ENCODE assay signal across 34 cellular contexts in the genomic region with DNA sequence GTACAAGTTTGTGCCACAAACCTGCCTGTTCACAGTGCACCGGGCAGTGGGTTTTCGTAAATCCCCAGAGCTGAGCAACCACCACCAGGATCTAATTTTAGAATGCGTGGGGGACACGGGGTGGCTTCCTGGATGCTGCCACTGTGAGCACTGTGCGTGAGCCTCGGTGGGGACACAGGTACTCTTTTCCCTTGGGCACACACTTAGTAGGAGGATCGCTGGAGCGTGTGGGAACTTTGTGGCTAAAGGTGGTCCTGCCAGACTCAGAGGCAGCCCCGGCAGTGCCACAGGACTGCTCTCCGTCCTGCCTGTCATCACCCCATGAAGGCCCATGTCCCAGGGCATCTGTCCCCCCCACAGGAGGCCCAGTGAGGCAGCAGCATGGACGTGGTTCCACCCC.
"Had no signal": no experiment of that assay in that cellular context is flagged by ENCODE, and none has a peak within 500 bp of the region (broad histone marks: within the 10 kb centered on the region; RNA-seq: fewer than 3 reads in every experiment).

No MANE protein-coding gene starts in this region.

- H3K4me1 ChIP-seq: adrenal gland, foreskin keratinocyte had no signal

- H3K4me3 Mint-ChIP-seq: activated B cell treated with CpG ODN at 0.5 μM for 24 hours; activated CD4-positive, alpha-beta memory T cell treated with anti-CD3 and anti-CD28 coated beads for 36 hours; activated CD4-positive, alpha-beta T cell treated with anti-CD3 and anti-CD28 coated beads, Interleukin-2, amount 10 ng/mL, durations not matched to agents 24 days and 14 days; activated CD8-positive, alpha-beta memory T cell treated with anti-CD3 and anti-CD28 coated beads, Interleukin-2, amount 10 ng/mL, durations not matched to agents 7 days and 5 days; activated CD8-positive, alpha-beta T cell treated with anti-CD3 and anti-CD28 coated beads, Interleukin-2, amount 10 ng/mL, durations not matched to agents 7 days and 5 days; activated naive CD4-positive, alpha-beta T cell treated with anti-CD3 and anti-CD28 coated beads for 36 hours; activated naive CD4-positive, alpha-beta T cell treated with anti-CD3 and anti-CD28 coated beads, Interleukin-2, amount 50 U/mL, for 24 hours; activated naive CD8-positive, alpha-beta T cell treated with anti-CD3 and anti-CD28 coated beads for 36 hours; activated naive CD8-positive, alpha-beta T cell treated with anti-CD3 and anti-CD28 coated beads, Interleukin-2, amount 50 U/mL, for 24 hours; activated T-helper 1 cell treated with anti-CD3 and anti-CD28 coated beads, Interleukin-12 subunit alpha, Interleukin-12 subunit beta, Interleukin-2, Interleukin-4 antibody, amounts not matched to agents 30 ng/mL and 10 ng/mL and 1 ng/mL, durations not matched to agents 14 hours and 24 hours and 36 hours; effector memory CD8-positive, alpha-beta T cell; T-helper 17 cell; T-helper 2 cell treated with Interferon-gamma antibody and Interleukin-4, amounts not matched to agents 5 μg/mL and 100 μg/mL, for 36 hours had no signal

- H3K4me1 Mint-ChIP-seq: activated CD4-positive, alpha-beta T cell treated with anti-CD3 and anti-CD28 coated beads, Interleukin-2, amount 10 ng/mL, durations not matched to agents 24 days and 14 days; activated CD8-positive, alpha-beta memory T cell treated with anti-CD3 and anti-CD28 coated beads, Interleukin-2, amount 10 ng/mL, durations not matched to agents 7 days and 5 days; activated naive CD8-positive, alpha-beta T cell treated with anti-CD3 and anti-CD28 coated beads for 36 hours; activated naive CD8-positive, alpha-beta T cell treated with anti-CD3 and anti-CD28 coated beads, Interleukin-2, amount 50 U/mL, for 24 hours had no signal

- H3K9me3 ChIP-seq: adrenal gland, body of pancreas, esophagus muscularis mucosa, gastrocnemius medialis had no signal

- H3K9me3 Mint-ChIP-seq: activated B cell treated with CpG ODN at 0.5 μM for 24 hours; activated CD4-positive, alpha-beta memory T cell treated with anti-CD3 and anti-CD28 coated beads for 36 hours; activated CD4-positive, alpha-beta T cell treated with anti-CD3 and anti-CD28 coated beads, Interleukin-2, amount 10 ng/mL, durations not matched to agents 24 days and 14 days; activated naive CD4-positive, alpha-beta T cell treated with anti-CD3 and anti-CD28 coated beads for 36 hours; activated naive CD4-positive, alpha-beta T cell treated with anti-CD3 and anti-CD28 coated beads, Interleukin-2, amount 50 U/mL, for 24 hours; activated naive CD8-positive, alpha-beta T cell treated with anti-CD3 and anti-CD28 coated beads for 36 hours; activated naive CD8-positive, alpha-beta T cell treated with anti-CD3 and anti-CD28 coated beads, Interleukin-2, amount 50 U/mL, for 24 hours; activated T-helper 1 cell treated with anti-CD3 and anti-CD28 coated beads, Interleukin-12 subunit alpha, Interleukin-12 subunit beta, Interleukin-2, Interleukin-4 antibody, amounts not matched to agents 30 ng/mL and 10 ng/mL and 1 ng/mL, durations not matched to agents 14 hours and 24 hours and 36 hours; activated T-helper 2 cell treated with anti-CD3 and anti-CD28 coated beads, Interferon-gamma antibody, Interleukin-2, Interleukin-4, amounts not matched to agents 10 μg/mL and 5 μg/mL and 100 μg/mL, durations not matched to agents 14 hours and 24 hours and 36 hours; effector memory CD8-positive, alpha-beta T cell; T-helper 2 cell treated with Interferon-gamma antibody and Interleukin-4, amounts not matched to agents 5 μg/mL and 100 μg/mL, for 36 hours had no signal

- H3K27me3 ChIP-seq: adrenal gland, body of pancreas, esophagus muscularis mucosa, foreskin keratinocyte, gastrocnemius medialis had no signal

- H3K4me3 ChIP-seq: adrenal gland, body of pancreas, esophagus muscularis mucosa, gastrocnemius medialis had no signal

- H3K27me3 Mint-ChIP-seq: activated B cell treated with CpG ODN at 0.5 μM for 24 hours; activated CD4-positive, alpha-beta memory T cell treated with anti-CD3 and anti-CD28 coated beads for 36 hours; activated CD4-positive, alpha-beta T cell treated with anti-CD3 and anti-CD28 coated beads, Interleukin-2, amount 10 ng/mL, durations not matched to agents 24 days and 14 days; activated CD8-positive, alpha-beta memory T cell treated with anti-CD3 and anti-CD28 coated beads, Interleukin-2, amount 10 ng/mL, durations not matched to agents 7 days and 5 days; activated naive CD4-positive, alpha-beta T cell treated with anti-CD3 and anti-CD28 coated beads, Interleukin-2, amount 50 U/mL, for 24 hours; activated naive CD8-positive, alpha-beta T cell treated with anti-CD3 and anti-CD28 coated beads for 36 hours; activated naive CD8-positive, alpha-beta T cell treated with anti-CD3 and anti-CD28 coated beads, Interleukin-2, amount 50 U/mL, for 24 hours; effector memory CD8-positive, alpha-beta T cell; T-helper 17 cell had no signal

- H3K27ac Mint-ChIP-seq: activated B cell treated with CpG ODN at 0.5 μM for 24 hours; activated CD4-positive, alpha-beta memory T cell treated with anti-CD3 and anti-CD28 coated beads for 36 hours; activated CD4-positive, alpha-beta T cell treated with anti-CD3 and anti-CD28 coated beads, Interleukin-2, amount 10 ng/mL, durations not matched to agents 24 days and 14 days; activated CD8-positive, alpha-beta memory T cell treated with anti-CD3 and anti-CD28 coated beads, Interleukin-2, amount 10 ng/mL, durations not matched to agents 7 days and 5 days; activated CD8-positive, alpha-beta T cell treated with anti-CD3 and anti-CD28 coated beads, Interleukin-2, amount 10 ng/mL, durations not matched to agents 7 days and 5 days; activated naive CD4-positive, alpha-beta T cell treated with anti-CD3 and anti-CD28 coated beads for 36 hours; activated naive CD4-positive, alpha-beta T cell treated with anti-CD3 and anti-CD28 coated beads, Interleukin-2, amount 50 U/mL, for 24 hours; activated naive CD8-positive, alpha-beta T cell treated with anti-CD3 and anti-CD28 coated beads for 36 hours; activated naive CD8-positive, alpha-beta T cell treated with anti-CD3 and anti-CD28 coated beads, Interleukin-2, amount 50 U/mL, for 24 hours; activated T-helper 1 cell treated with anti-CD3 and anti-CD28 coated beads, Interleukin-12 subunit alpha, Interleukin-12 subunit beta, Interleukin-2, Interleukin-4 antibody, amounts not matched to agents 30 ng/mL and 10 ng/mL and 1 ng/mL, durations not matched to agents 14 hours and 24 hours and 36 hours; activated T-helper 2 cell treated with anti-CD3 and anti-CD28 coated beads, Interferon-gamma antibody, Interleukin-2, Interleukin-4, amounts not matched to agents 10 μg/mL and 5 μg/mL and 100 μg/mL, durations not matched to agents 14 hours and 24 hours and 36 hours; effector memory CD8-positive, alpha-beta T cell; T-helper 17 cell; T-helper 2 cell treated with Interferon-gamma antibody and Interleukin-4, amounts not matched to agents 5 μg/mL and 100 μg/mL, for 36 hours had no signal

- H3K36me3 ChIP-seq: gastrocnemius medialis, WERI-Rb-1 had no signal

- H3K27ac ChIP-seq: adrenal gland, esophagus muscularis mucosa, foreskin keratinocyte, gastrocnemius medialis, WERI-Rb-1 had no signal

- DNase-seq: activated B cell treated with CpG ODN at 0.5 μM for 24 hours; activated CD4-positive, alpha-beta memory T cell treated with anti-CD3 and anti-CD28 coated beads for 36 hours; activated CD4-positive, alpha-beta T cell treated with anti-CD3 and anti-CD28 coated beads, Interleukin-2, amount 10 ng/mL, durations not matched to agents 24 days and 14 days; activated CD8-positive, alpha-beta memory T cell treated with anti-CD3 and anti-CD28 coated beads, Interleukin-2, amount 10 ng/mL, durations not matched to agents 7 days and 5 days; activated CD8-positive, alpha-beta memory T cell treated with anti-CD3 and anti-CD28 coated beads, Interleukin-2, amount 50 U/mL, for 4 hours; activated CD8-positive, alpha-beta T cell treated with anti-CD3 and anti-CD28 coated beads, Interleukin-2, amount 10 ng/mL, durations not matched to agents 7 days and 5 days; activated effector memory CD4-positive, alpha-beta T cell treated with anti-CD3 and anti-CD28 coated beads, Interleukin-2, amount 50 U/mL, for 16 hours; activated naive CD4-positive, alpha-beta T cell treated with anti-CD3 and anti-CD28 coated beads for 36 hours; activated naive CD8-positive, alpha-beta T cell treated with anti-CD3 and anti-CD28 coated beads for 36 hours; activated naive CD8-positive, alpha-beta T cell treated with anti-CD3 and anti-CD28 coated beads, Interleukin-2, amount 50 U/mL, for 24 hours; activated T-cell treated with anti-CD3 and anti-CD28 coated beads, Interleukin-2, amount 50 U/mL, for 1 hour; activated T-cell treated with anti-CD3 and anti-CD28 coated beads, Interleukin-2, amount 50 U/mL, for 48 hours; adrenal gland; amygdala; aorta; body of pancreas; caudate nucleus; cortex of kidney; dermis blood vessel endothelial cell; effector CD4-positive, alpha-beta T cell; effector memory CD8-positive, alpha-beta T cell; erythroblast; foreskin keratinocyte; gastrocnemius medialis; T-helper 1 cell; T-helper 17 cell; T1000; WERI-Rb-1 had no signal

- ATAC-seq: activated CD4-positive, CD25-positive, alpha-beta regulatory T cell treated with anti-CD3 and anti-CD28 coated beads, Interleukin-2, amount 50 U/mL, for 24 hours; activated CD8-positive, alpha-beta memory T cell treated with anti-CD3 and anti-CD28 coated beads, Interleukin-2, amount 10 ng/mL, durations not matched to agents 7 days and 5 days; activated CD8-positive, alpha-beta T cell treated with anti-CD3 and anti-CD28 coated beads, Interleukin-2, amount 10 ng/mL, durations not matched to agents 7 days and 5 days; activated naive CD8-positive, alpha-beta T cell treated with anti-CD3 and anti-CD28 coated beads, Interleukin-2, amount 50 U/mL, for 24 hours; body of pancreas; effector memory CD8-positive, alpha-beta T cell; foreskin keratinocyte; gastrocnemius medialis; T-helper 17 cell had no signal
